Comparison of ENCODE assay signal across 10 cellular contexts in genomic region chr17:16085066-16085699, GRCh38.
DNase-seq lines count a peak whose midpoint lies in the region; ATAC-seq, FAIRE-seq and TF ChIP-seq lines count a peak whose summit lies in the region.
"Had no signal": no experiment of that assay in that cellular context is flagged by ENCODE, and none has a peak within 500 bp of the region (broad histone marks: within the 10 kb centered on the region; RNA-seq: fewer than 3 reads in every experiment).

No MANE protein-coding gene starts in this region.

- POLR2A ChIA-PET in activated naive CD8-positive, alpha-beta T cell treated with anti-CD3 and anti-CD28 coated beads, Interleukin-2, amount 10 ng/mL, durations not matched to agents 7 days and 5 days (lab: Charles Lee), result no interaction called here

- H3K79me2 ChIP-seq in keratinocyte (ENCODE audit: control insufficient read depth, insufficient read depth, low read length), result no peaks in the 10 kb centered on the region

- no peaks in the 10 kb centered on the region for H3K9me1 ChIP-seq in keratinocyte (ENCODE audit: control insufficient read depth, extremely low read depth, insufficient read depth, low read length)

- in situ Hi-C loops in astrocyte of the cerebellum (cut with HindIII; ENCODE audit: low sequenced_read_pairs), result no loop called here

- H3K4me1 ChIP-seq in keratinocyte (ENCODE audit: control insufficient read depth, extremely low read depth, insufficient read depth, low read length) (no peaks in the 10 kb centered on the region), tibial artery (peaks cover 0 to 12% (median 2%) of the 10 kb centered on the region in 4 donors)

- no peaks in the 10 kb centered on the region for H3K9me3 Mint-ChIP-seq in activated naive CD8-positive, alpha-beta T cell treated with anti-CD3 and anti-CD28 coated beads, Interleukin-2, amount 10 ng/mL, durations not matched to agents 7 days and 5 days
- H3K9me3 Mint-ChIP-seq in activated naive CD8-positive, alpha-beta T cell treated with anti-CD3 and anti-CD28 coated beads for 36 hours, result no peaks in the 10 kb centered on the region

- H3K36me3 Mint-ChIP-seq in activated naive CD8-positive, alpha-beta T cell treated with anti-CD3 and anti-CD28 coated beads, Interleukin-2, amount 10 ng/mL, durations not matched to agents 7 days and 5 days, result peaks cover 46% of the 10 kb centered on the region
- H3K36me3 Mint-ChIP-seq in activated naive CD8-positive, alpha-beta T cell treated with anti-CD3 and anti-CD28 coated beads for 36 hours, result peaks cover 41% of the 10 kb centered on the region

- intact Hi-C loops in tibial artery (cut with DNase I; ENCODE audit: low total_unique reads), result no loop called here

- dilution Hi-C loops in keratinocyte (cut with MboI; ENCODE audit: extremely low pct_ligation_motif_present, low sequenced_read_pairs), result no loop called here

- no peak overlapping the region for H3K4me3 Mint-ChIP-seq in activated naive CD8-positive, alpha-beta T cell treated with anti-CD3 and anti-CD28 coated beads, Interleukin-2, amount 10 ng/mL, durations not matched to agents 7 days and 5 days
- no peak overlapping the region for H3K4me3 Mint-ChIP-seq in activated naive CD8-positive, alpha-beta T cell treated with anti-CD3 and anti-CD28 coated beads for 36 hours

- FAIRE-seq in keratinocyte (lab: Jason Lieb, UNC), result peak; percentile 39

- DNase-seq in activated naive CD8-positive, alpha-beta T cell treated with anti-CD3 and anti-CD28 coated beads, Interleukin-2, amount 10 ng/mL, durations not matched to agents 7 days and 5 days, result no peak
- no peak for DNase-seq in activated naive CD8-positive, alpha-beta T cell treated with anti-CD3 and anti-CD28 coated beads for 36 hours
- DNase-seq in astrocyte of the cerebellum (ENCODE audit: low read depth), result peak; percentile 69
- DNase-seq in keratinocyte (ENCODE audit: low read depth, low spot score), result no peak
- DNase-seq in tibial artery, result no peak
- no peak for DNase-seq in NCI-H1436 (lab: John Stamatoyannopoulos, UW)
- DNase-seq in stimulated activated CD4-positive, alpha-beta T cell treated with anti-CD3 and anti-CD28 coated beads, Interleukin-4, amount 100 ng/mL, for 4 hours, result no peak
- DNase-seq in SK-N-DZ (ENCODE audit: low spot score), result no peak
- DNase-seq: activated CD8-positive, alpha-beta memory T cell treated with anti-CD3 and anti-CD28 coated beads, Interleukin-2, amount 50 U/mL, for 4 hours; NCI-H1694 treated with DMSO at 0.1 percent for 48 hours had no signal

- no peak for ATAC-seq in activated naive CD8-positive, alpha-beta T cell treated with anti-CD3 and anti-CD28 coated beads, Interleukin-2, amount 10 ng/mL, durations not matched to agents 7 days and 5 days (ENCODE audit: low read depth)

- H3K4me1 Mint-ChIP-seq in activated naive CD8-positive, alpha-beta T cell treated with anti-CD3 and anti-CD28 coated beads, Interleukin-2, amount 10 ng/mL, durations not matched to agents 7 days and 5 days, result peaks cover 13% of the 10 kb centered on the region
- peaks cover 14% of the 10 kb centered on the region for H3K4me1 Mint-ChIP-seq in activated naive CD8-positive, alpha-beta T cell treated with anti-CD3 and anti-CD28 coated beads for 36 hours

- H3K9me3 ChIP-seq in keratinocyte (ENCODE audit: control insufficient read depth, low read depth, low read length), result no peaks in the 10 kb centered on the region
- H3K9me3 ChIP-seq in tibial artery, result no peaks in the 10 kb centered on the region

- H3K27ac Mint-ChIP-seq in activated naive CD8-positive, alpha-beta T cell treated with anti-CD3 and anti-CD28 coated beads, Interleukin-2, amount 10 ng/mL, durations not matched to agents 7 days and 5 days, result peak overlapping the region; percentile 31
- no peak overlapping the region for H3K27ac Mint-ChIP-seq in activated naive CD8-positive, alpha-beta T cell treated with anti-CD3 and anti-CD28 coated beads for 36 hours

- H3K27ac ChIP-seq in keratinocyte (ENCODE audit: control insufficient read depth, insufficient read depth, low read length) (no peak overlapping the region), tibial artery (peak overlapping the region; percentile 24 to 36)

- H4K20me1 ChIP-seq in keratinocyte (ENCODE audit: control insufficient read depth, extremely low read depth, insufficient read depth, low read length), result no peaks in the 10 kb centered on the region

- H3K4me3 ChIP-seq in astrocyte of the cerebellum (ENCODE audit: low read depth, low read length) (no peak overlapping the region), keratinocyte (ENCODE audit: control insufficient read depth in 2 of 3, extremely low read depth in 1 of 3, insufficient read depth in 2 of 3, low read depth in 1 of 3, low read length in 3 of 3) (no peak overlapping the region), tibial artery (no peak overlapping the region)

- H3K9ac ChIP-seq in keratinocyte (ENCODE audit: control insufficient read depth, extremely low read depth, insufficient read depth, low read length), result no peak overlapping the region

- H2AFZ ChIP-seq in keratinocyte (ENCODE audit: control insufficient read depth, low read length), result no peak overlapping the region

- H3K27me3 ChIP-seq in keratinocyte (ENCODE audit: control insufficient read depth, extremely low read depth, insufficient read depth, low read length) (no peaks in the 10 kb centered on the region), tibial artery (no peaks in the 10 kb centered on the region)

- peaks cover 3 to 4% of the 10 kb centered on the region in 2 experiments for H3K36me3 ChIP-seq in keratinocyte (ENCODE audit: control insufficient read depth in 2 of 2, extremely low read depth in 1 of 2, insufficient read depth in 2 of 2, low read length in 2 of 2)
- peaks cover 0 to 15% (median 8%) of the 10 kb centered on the region in 3 donors for H3K36me3 ChIP-seq in tibial artery

- H3K27me3 Mint-ChIP-seq in activated naive CD8-positive, alpha-beta T cell treated with anti-CD3 and anti-CD28 coated beads, Interleukin-2, amount 10 ng/mL, durations not matched to agents 7 days and 5 days, result no peaks in the 10 kb centered on the region
- H3K27me3 Mint-ChIP-seq in activated naive CD8-positive, alpha-beta T cell treated with anti-CD3 and anti-CD28 coated beads for 36 hours, result no peaks in the 10 kb centered on the region

- H3K4me2 ChIP-seq in keratinocyte (ENCODE audit: control insufficient read depth, extremely low read depth, insufficient read depth, low read depth, low read length), result no peak overlapping the region

- TF ChIP-seq CTCF in astrocyte of the cerebellum (IDR thresholded peaks at IDR 0.05; ENCODE audit: low read depth, low read length, missing control alignments) (no peak), keratinocyte (optimal IDR thresholded peaks at IDR 0.05 in 1 of 3, IDR thresholded peaks at IDR 0.05 in 1 of 3, conservative IDR thresholded peaks at IDR 0.05 in 1 of 3; ENCODE audit: extremely low read depth in 1 of 3, insufficient read depth in 2 of 3, low read length in 3 of 3) (no peak), tibial artery (IDR thresholded peaks at IDR 0.05) (no peak)
